ENCODE assay signal across 15 cellular contexts in the genomic region with DNA sequence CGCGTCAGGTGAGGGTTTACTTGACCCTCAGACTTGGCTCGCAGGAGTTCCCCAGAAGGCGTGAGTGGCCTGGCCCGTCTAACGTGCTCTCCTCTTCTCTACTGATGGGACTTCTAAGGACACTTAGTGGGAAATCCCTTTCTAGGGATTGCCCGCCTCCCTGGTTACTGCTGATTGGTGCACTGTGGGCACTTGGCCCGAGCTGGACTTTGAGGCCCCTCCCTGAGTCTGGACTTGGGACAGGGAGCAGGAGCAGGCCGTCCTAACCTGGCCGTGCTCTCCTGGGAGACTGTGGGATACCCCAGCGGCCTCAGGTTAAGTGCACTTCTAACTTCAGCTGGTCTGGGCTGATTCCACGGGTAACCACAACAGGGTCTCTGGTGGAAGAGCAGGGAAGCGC. TPM values are rescaled to one million over a fixed set of nuclear protein-coding genes. Genes with fewer than 3 reads are reported as not detected.
DNase-seq lines count a peak whose midpoint lies in the region; ATAC-seq and TF ChIP-seq lines count a peak whose summit lies in the region.
"Had no signal": no experiment of that assay in that cellular context is flagged by ENCODE, and none has a peak within 500 bp of the region (broad histone marks: within the 10 kb centered on the region; RNA-seq: fewer than 3 reads in every experiment).

No MANE protein-coding gene starts in this region.

- no peaks in the 10 kb centered on the region for H3K27me3 Mint-ChIP-seq in neural crest cell (ENCODE audit: low read depth)
- H3K27me3 Mint-ChIP-seq: CD4-positive, CD25-positive, alpha-beta regulatory T cell had no signal

- H3K4me3 ChIP-seq in HCT116 (replicated peaks in 1 of 2; ENCODE audit: low read depth in 1 of 2, low read length in 2 of 2) = no peak overlapping the region
- H3K4me3 ChIP-seq in left lung = no peak overlapping the region
- no peak overlapping the region for H3K4me3 ChIP-seq in upper lobe of right lung
- no peak overlapping the region for H3K4me3 ChIP-seq in OCI-LY7 (ENCODE audit: low read depth, low read length, poor library complexity, severe bottlenecking)

- H2AFZ ChIP-seq in HCT116 (ENCODE audit: low read depth, low read length, poor library complexity, severe bottlenecking) = no peak overlapping the region
- no peak overlapping the region for H2AFZ ChIP-seq in OCI-LY7 (ENCODE audit: low read length)

- TF ChIP-seq CTCF in HCT116 (IDR thresholded peaks at IDR 0.05 in 2 of 3, conservative IDR thresholded peaks at IDR 0.05 in 1 of 3; ENCODE audit: borderline replicate concordance in 1 of 3, insufficient read depth in 1 of 3, low read depth in 2 of 3, low read length in 2 of 3) (no peak), left lung (IDR thresholded peaks at IDR 0.05) (no peak), neural crest cell (conservative IDR thresholded peaks at IDR 0.05) (no peak), upper lobe of right lung (IDR thresholded peaks at IDR 0.05) (no peak), OCI-LY7 (conservative IDR thresholded peaks at IDR 0.05; ENCODE audit: low read length) (no peak)

- no peak overlapping the region for H3K9ac ChIP-seq in HCT116 (ENCODE audit: low read length)

- no peak overlapping the region for H3K4me3 Mint-ChIP-seq in neural crest cell
- H3K4me3 Mint-ChIP-seq: CD4-positive, CD25-positive, alpha-beta regulatory T cell; H9 had no signal

- no peaks in the 10 kb centered on the region for H3K4me1 Mint-ChIP-seq in neural crest cell
- H3K4me1 Mint-ChIP-seq: H9 had no signal

- H3K27ac Mint-ChIP-seq in neural crest cell (ENCODE audit: unreplicated experiment) = peak overlapping the region; percentile 43
- H3K27ac Mint-ChIP-seq: CD4-positive, CD25-positive, alpha-beta regulatory T cell had no signal

- H4K20me1 ChIP-seq in HCT116 (ENCODE audit: insufficient read depth) = no peaks in the 10 kb centered on the region
- no peaks in the 10 kb centered on the region for H4K20me1 ChIP-seq in OCI-LY7 (ENCODE audit: insufficient read depth, low read length)

- H3K79me2 ChIP-seq in HCT116 (ENCODE audit: insufficient read depth, low read length) = no peaks in the 10 kb centered on the region
- no peaks in the 10 kb centered on the region for H3K79me2 ChIP-seq in OCI-LY7 (ENCODE audit: insufficient read depth, low read depth, low read length)

- RAD21 ChIA-PET in HCT116 (lab: Charles Lee; ENCODE audit: low non-redundant PET in 1 of 2, low total read pairs in 2 of 2, uncharacterized antibody in 2 of 2, unreplicated experiment in 2 of 2) = no interaction called here

- DNase-seq in HCT116 (ENCODE audit: low read depth, low spot score) (no peak), left lung (no peak), neural crest cell (ENCODE audit: low read depth, low spot score) (no peak), upper lobe of right lung (no peak), OCI-LY7 (ENCODE audit: low spot score) (no peak), left ventricle myocardium superior (no peak), Ammon's horn (ENCODE audit: low spot score) (no peak)
- DNase-seq: 8988T; BE2C; C1 segment of cervical spinal cord; Caco-2; CD4-positive, CD25-positive, alpha-beta regulatory T cell; DMS79; GDM1; H9 had no signal

- ATAC-seq in HCT116 (peak; percentile 58), left lung (peak; percentile 5), upper lobe of right lung (peak; percentile 76), left ventricle myocardium superior (no peak)

- no peak for TF ChIP-seq RAD21 in HCT116 (IDR thresholded peaks at IDR 0.05; ENCODE audit: low read depth)

- intact Hi-C loops in HCT116 (cut with micrococcal nuclease) (no loop called here), left lung (cut with DNase I) (no loop called here), upper lobe of right lung (cut with DNase I) (no loop called here), OCI-LY7 (cut with micrococcal nuclease; ENCODE audit: unreplicated experiment) (no loop called here), left ventricle myocardium superior (cut with micrococcal nuclease) (no loop called here)

- H3K36me3 Mint-ChIP-seq in neural crest cell (ENCODE audit: low read depth) = peaks cover 24% of the 10 kb centered on the region

- BruUV-seq in HCT116 (replicated peaks; lab: Mats Ljungman, UMichigan) = no TSS peak
- no TSS peak for BruUV-seq in OCI-LY7 (replicated peaks; lab: Mats Ljungman, UMichigan)

- POLR2A ChIA-PET in HCT116 (lab: Charles Lee) (no interaction called here), OCI-LY7 (lab: Charles Lee) (no interaction called here)

- H3K4me1 ChIP-seq in HCT116 (ENCODE audit: control insufficient read depth in 1 of 2, insufficient read depth in 2 of 2, low read length in 2 of 2) (no peaks in the 10 kb centered on the region), left lung (no peaks in the 10 kb centered on the region), upper lobe of right lung (peaks cover 4% of the 10 kb centered on the region), OCI-LY7 (ENCODE audit: insufficient read depth, low read length, poor library complexity, severe bottlenecking) (no peaks in the 10 kb centered on the region)
- H3K4me1 ChIP-seq: BE2C, Caco-2 had no signal

- 0 out of 4 replicates have a peak, but pooled peaks cover 0 to 2% of the 10 kb centered on the region in 2 experiments for H3K36me3 ChIP-seq in HCT116 (ENCODE audit: control insufficient read depth in 1 of 2, insufficient read depth in 2 of 2, low read length in 2 of 2)
- H3K36me3 ChIP-seq in left lung = no peaks in the 10 kb centered on the region
- no peaks in the 10 kb centered on the region for H3K36me3 ChIP-seq in upper lobe of right lung
- H3K36me3 ChIP-seq in OCI-LY7 (ENCODE audit: insufficient read depth, low read length) = no peaks in the 10 kb centered on the region
- H3K36me3 ChIP-seq: BE2C had no signal

- H3K9me2 ChIP-seq in HCT116 (ENCODE audit: insufficient read depth) (no peaks in the 10 kb centered on the region), OCI-LY7 (ENCODE audit: insufficient read depth, low read length) (no peaks in the 10 kb centered on the region)

- H3K9me3 ChIP-seq in HCT116 (ENCODE audit: control insufficient read depth in 1 of 2, insufficient read depth in 1 of 2, low read depth in 1 of 2, low read length in 2 of 2) (no peaks in the 10 kb centered on the region), left lung (no peaks in the 10 kb centered on the region), upper lobe of right lung (no peaks in the 10 kb centered on the region), OCI-LY7 (ENCODE audit: low read length) (no peaks in the 10 kb centered on the region)
- H3K9me3 ChIP-seq: BE2C, Caco-2 had no signal

- TF ChIP-seq POLR2A in HCT116 (IDR thresholded peaks at IDR 0.05; ENCODE audit: borderline replicate concordance, extremely low read depth, insufficient read depth, insufficient read length) = no peak

- H3K4me2 ChIP-seq in HCT116 (ENCODE audit: low read length) (no peak overlapping the region), OCI-LY7 (ENCODE audit: low read length) (no peak overlapping the region)

- H3K27me3 ChIP-seq in HCT116 (ENCODE audit: insufficient read depth, low read length) (no peaks in the 10 kb centered on the region), left lung (no peaks in the 10 kb centered on the region), upper lobe of right lung (no peaks in the 10 kb centered on the region)
- H3K27me3 ChIP-seq: BE2C had no signal

- no peak overlapping the region for H3K27ac ChIP-seq in HCT116 (ENCODE audit: low read depth, low read length)
- H3K27ac ChIP-seq in left lung = no peak overlapping the region
- H3K27ac ChIP-seq in upper lobe of right lung = no peak overlapping the region
- H3K27ac ChIP-seq in OCI-LY7 (ENCODE audit: low read depth, low read length, poor library complexity, severe bottlenecking) = no peak overlapping the region

- CTCF ChIA-PET in HCT116 (lab: Charles Lee) (no interaction called here), OCI-LY7 (lab: Charles Lee; ENCODE audit: unreplicated experiment) (no interaction called here)

- H3K9me3 Mint-ChIP-seq in neural crest cell = no peaks in the 10 kb centered on the region

TF ChIP-seq in HCT116, 20 proteins besides CTCF, POLR2A, EP300 and RAD21 (continues in another document):
- no peak for TF ChIP-seq SIN3A (IDR thresholded peaks at IDR 0.05; ENCODE audit: low read depth)
- no peak for TF ChIP-seq ZFX (IDR thresholded peaks at IDR 0.05)
- no peak for TF ChIP-seq TCF7L2 (IDR thresholded peaks at IDR 0.05; ENCODE audit: borderline replicate concordance, extremely low read depth, insufficient read depth, insufficient read length)
- TF ChIP-seq JUND (IDR thresholded peaks at IDR 0.05) = no peak
- TF ChIP-seq YY1 (IDR thresholded peaks at IDR 0.05; ENCODE audit: extremely low read depth, insufficient replicate concordance, low read depth, low read length) = no peak
- no peak for TF ChIP-seq CEBPB (IDR thresholded peaks at IDR 0.05; ENCODE audit: low read depth)
- no peak for TF ChIP-seq CBX3 (IDR thresholded peaks at IDR 0.05; ENCODE audit: low read depth)
- no peak for TF ChIP-seq ZNF274 (IDR thresholded peaks at IDR 0.05; ENCODE audit: low read depth, low read length)
- no peak for TF ChIP-seq EZH2 (IDR thresholded peaks at IDR 0.05)

RNA-seq across cellular contexts. Expression of a gene that starts 14.7 kb away (rescaled TPM):
- total RNA-seq in HCT116 (2021; ENCODE audit: unreplicated experiment) (27.5 TPM), left lung (10 to 100 TPM; 26.0 to 34.8 TPM), neural crest cell (43.3 and 45.8 TPM in 2 replicates), upper lobe of right lung (38.4 TPM), OCI-LY7 (2022) (21.2 and 21.9 TPM in 2 replicates), left ventricle myocardium superior (7.5 TPM)
- polyA plus RNA-seq in HCT116 (2012) = 19.7 and 27.4 TPM in 2 replicates
- total RNA-seq in OCI-LY7 (2014; rRNA removed; shearing (Covaris generic)) = 10.2 and 14.3 TPM in 2 replicates

RNA-seq across cellular contexts. Expression of a gene that starts 15.0 kb away (rescaled TPM):
- total RNA-seq in HCT116 (2021; ENCODE audit: unreplicated experiment) (22.9 TPM), left lung (10 to 100 TPM; 17.3 to 18.9 TPM), neural crest cell (38.3 TPM in 2 replicates), upper lobe of right lung (21.4 TPM), OCI-LY7 (2022) (33.6 and 33.8 TPM in 2 replicates), left ventricle myocardium superior (11.3 TPM)
- polyA plus RNA-seq in HCT116 (2012) = 13.4 and 14.7 TPM in 2 replicates
- 9.1 and 10.5 TPM in 2 replicates for total RNA-seq in OCI-LY7 (2014; rRNA removed; shearing (Covaris generic))
